9 cellular contexts compared by ENCODE assay signal in genomic region chr10:119737827-119738226, GRCh38. TPM values are rescaled to one million over a fixed set of nuclear protein-coding genes. Genes with fewer than 3 reads are reported as not detected.
A peak's percentile ranks its signal among the peaks of the same experiment; 100 is the strongest.
DNase-seq lines count a peak whose midpoint lies in the region; ATAC-seq, FAIRE-seq and TF ChIP-seq lines count a peak whose summit lies in the region.
"Had no signal": no experiment of that assay in that cellular context is flagged by ENCODE, and none has a peak within 500 bp of the region (broad histone marks: within the 10 kb centered on the region; RNA-seq: fewer than 3 reads in every experiment).

No MANE protein-coding gene starts in this region.

- H3K9ac ChIP-seq in endothelial cell of umbilical vein (replicated peaks; ENCODE audit: extremely low read depth, insufficient read depth, low read length) (peak overlapping the region; percentile 18), trophoblast cell (ENCODE audit: low read length) (no peak overlapping the region)

- H2BK12ac ChIP-seq in trophoblast cell (ENCODE audit: low read length), result no peak overlapping the region

- H2AFZ ChIP-seq in endothelial cell of umbilical vein (ENCODE audit: low read depth, low read length), result peak overlapping the region; percentile 23
- no peak overlapping the region for H2AFZ ChIP-seq in trophoblast cell (ENCODE audit: insufficient read depth, low read length, poor library complexity)

- TF ChIP-seq POLR2A in endothelial cell of umbilical vein (IDR thresholded peaks at IDR 0.05; ENCODE audit: low read depth, low read length), result no peak

- no peaks in the 10 kb centered on the region for H3K79me1 ChIP-seq in trophoblast cell (ENCODE audit: low read length)

- no peak overlapping the region for H2BK5ac ChIP-seq in trophoblast cell (ENCODE audit: low read depth, low read length, poor library complexity)

- H3K4me3 Mint-ChIP-seq in activated CD8-positive, alpha-beta memory T cell treated with anti-CD3 and anti-CD28 coated beads, Interleukin-2, amount 10 ng/mL, durations not matched to agents 7 days and 5 days, result no peak overlapping the region

- peaks cover 24% of the 10 kb centered on the region for H3K4me1 ChIP-seq in endothelial cell of umbilical vein (ENCODE audit: control insufficient read depth, extremely low read depth, insufficient read depth, low read length)
- peaks cover 9 to 13% of the 10 kb centered on the region in 2 experiments for H3K4me1 ChIP-seq in trophoblast cell (ENCODE audit: control insufficient read depth in 1 of 2, insufficient read depth in 2 of 2, low read length in 2 of 2)

- no peak for ATAC-seq in HG03457 (IDR thresholded peaks at IDR 0.05; ENCODE audit: unreplicated experiment)
- no peak for ATAC-seq in activated CD8-positive, alpha-beta memory T cell treated with anti-CD3 and anti-CD28 coated beads, Interleukin-2, amount 10 ng/mL, durations not matched to agents 7 days and 5 days

- no peaks in the 10 kb centered on the region for H3K36me3 Mint-ChIP-seq in activated CD8-positive, alpha-beta memory T cell treated with anti-CD3 and anti-CD28 coated beads, Interleukin-2, amount 10 ng/mL, durations not matched to agents 7 days and 5 days
- H3K36me3 Mint-ChIP-seq: naive B cell had no signal

- dilution Hi-C loops in endothelial cell of umbilical vein (cut with MboI; ENCODE audit: extremely low pct_ligation_motif_present, low sequenced_read_pairs), result no loop called here

- WGBS in trophoblast cell (ENCODE audit: extremely low coverage, insufficient coverage, insufficient read length), result no CpG with 5 or more reads among the region's 1 CpG

- no peaks in the 10 kb centered on the region for H3K9me3 ChIP-seq in endothelial cell of umbilical vein (replicated peaks; ENCODE audit: control insufficient read depth, insufficient read depth, low read length)
- no peaks in the 10 kb centered on the region for H3K9me3 ChIP-seq in trophoblast cell (ENCODE audit: insufficient read depth, low read depth, low read length)

- no peak overlapping the region for H3K23ac ChIP-seq in trophoblast cell (ENCODE audit: low read length)

- H3K4ac ChIP-seq in trophoblast cell (ENCODE audit: low read depth, low read length), result no peak overlapping the region

- H3K79me2 ChIP-seq in endothelial cell of umbilical vein (ENCODE audit: control insufficient read depth, insufficient read depth, low read length) (peaks cover 46% of the 10 kb centered on the region), trophoblast cell (ENCODE audit: control insufficient read depth, insufficient read depth, low read length, poor library complexity) (peaks cover 6% of the 10 kb centered on the region)

- DNase-seq in GM03348 (ENCODE audit: low spot score), result peak; percentile 83
- DNase-seq in NCI-H82 treated with DMSO at 0.1 percent for 48 hours (lab: John Stamatoyannopoulos, UW; ENCODE audit: unreplicated experiment), result peak; percentile 48
- peak; percentile 94 for DNase-seq in endothelial cell of umbilical vein (ENCODE audit: low read depth, low spot score)
- peak; percentile 70 to 80 for DNase-seq in trophoblast cell
- DNase-seq in SIG-M5 treated with dmso at 0.1 percent for 504 hours (lab: John Stamatoyannopoulos, UW; ENCODE audit: unreplicated experiment), result no peak
- no peak for DNase-seq in activated CD8-positive, alpha-beta memory T cell treated with anti-CD3 and anti-CD28 coated beads, Interleukin-2, amount 10 ng/mL, durations not matched to agents 7 days and 5 days
- no peak for DNase-seq in activated CD4-positive, CD25-positive, alpha-beta regulatory T cell treated with anti-CD3 and anti-CD28 coated beads, Interleukin-2, amount 50 U/mL, for 72 hours
- DNase-seq: naive B cell had no signal

- FAIRE-seq in endothelial cell of umbilical vein (lab: Jason Lieb, UNC), result peak; percentile 88

- H2BK120ac ChIP-seq in trophoblast cell (ENCODE audit: insufficient read depth, low read length, poor library complexity), result no peak overlapping the region

- H3K27ac Mint-ChIP-seq in activated CD8-positive, alpha-beta memory T cell treated with anti-CD3 and anti-CD28 coated beads, Interleukin-2, amount 10 ng/mL, durations not matched to agents 7 days and 5 days, result no peak overlapping the region

- no peak overlapping the region for H3K14ac ChIP-seq in trophoblast cell (ENCODE audit: low read length)

- no peaks in the 10 kb centered on the region for H3K9me3 Mint-ChIP-seq in activated CD8-positive, alpha-beta memory T cell treated with anti-CD3 and anti-CD28 coated beads, Interleukin-2, amount 10 ng/mL, durations not matched to agents 7 days and 5 days (ENCODE audit: low read depth)
- H3K9me3 Mint-ChIP-seq: naive B cell had no signal

- no peak overlapping the region for H2AK5ac ChIP-seq in trophoblast cell (ENCODE audit: low read length)

- H3K4me1 Mint-ChIP-seq in activated CD8-positive, alpha-beta memory T cell treated with anti-CD3 and anti-CD28 coated beads, Interleukin-2, amount 10 ng/mL, durations not matched to agents 7 days and 5 days, result peaks cover 18% of the 10 kb centered on the region

- intact Hi-C loops in endothelial cell of umbilical vein (cut with micrococcal nuclease), result loop anchor here (1.0 kb wide), 2 partner anchors 12 to 52 kb away; partner anchors contain the start of gene INPP5F

- no peaks in the 10 kb centered on the region for H4K20me1 ChIP-seq in endothelial cell of umbilical vein (replicated peaks; ENCODE audit: control insufficient read depth, extremely low read depth, insufficient read depth, low read length)

- H3K27me3 Mint-ChIP-seq in activated CD8-positive, alpha-beta memory T cell treated with anti-CD3 and anti-CD28 coated beads, Interleukin-2, amount 10 ng/mL, durations not matched to agents 7 days and 5 days, result no peaks in the 10 kb centered on the region
- H3K27me3 Mint-ChIP-seq: naive B cell had no signal

- BruUV-seq in endothelial cell of umbilical vein (replicated peaks; lab: Mats Ljungman, UMichigan), result no TSS peak

- H3K36me3 ChIP-seq in endothelial cell of umbilical vein (ENCODE audit: control insufficient read depth in 2 of 2, extremely low read depth in 1 of 2, insufficient read depth in 2 of 2, low read length in 2 of 2), result no peaks in the 10 kb centered on the region
- no peaks in the 10 kb centered on the region for H3K36me3 ChIP-seq in trophoblast cell (ENCODE audit: control insufficient read depth in 1 of 2, insufficient read depth in 2 of 2, low read length in 2 of 2)

- no peak overlapping the region for H3K18ac ChIP-seq in trophoblast cell (ENCODE audit: low read length)

- no peaks in the 10 kb centered on the region for H3K9me1 ChIP-seq in endothelial cell of umbilical vein (replicated peaks; ENCODE audit: control insufficient read depth, extremely low read depth, insufficient read depth, low read length)

- H3K27ac ChIP-seq in endothelial cell of umbilical vein (ENCODE audit: insufficient read depth, low read depth, low read length), result peak overlapping the region; percentile 62
- H3K27ac ChIP-seq in trophoblast cell (ENCODE audit: low read depth, low read length), result no peak overlapping the region

- no peak for TF ChIP-seq CTCF in endothelial cell of umbilical vein (IDR thresholded peaks at IDR 0.05; ENCODE audit: extremely low read depth in 1 of 2, insufficient read depth in 1 of 2, low read depth in 1 of 2, low read length in 2 of 2)

- H4K91ac ChIP-seq in trophoblast cell (ENCODE audit: low read depth, low read length), result no peak overlapping the region

- CTCF ChIA-PET in endothelial cell of umbilical vein (lab: Charles Lee), result interaction anchor here (0.9 to 2.7 kb wide), 8 partner anchors 9 to 123 kb away, joined by 4 to 25 read pairs (median 6); partner anchors contain the start of gene INPP5F
- CTCF ChIA-PET in activated CD8-positive, alpha-beta memory T cell treated with anti-CD3 and anti-CD28 coated beads, Interleukin-2, amount 10 ng/mL, durations not matched to agents 7 days and 5 days (lab: Charles Lee), result interaction anchor here (1.1 to 1.8 kb wide), 5 partner anchors 10 to 52 kb away, joined by 3 to 10 read pairs (median 6); partner anchors contain the start of gene INPP5F

- no peak overlapping the region for H4K8ac ChIP-seq in trophoblast cell (ENCODE audit: low read depth, low read length)

- H3K4me2 ChIP-seq in endothelial cell of umbilical vein (ENCODE audit: insufficient read depth, low read length), result peak overlapping the region; percentile 84
- H3K4me2 ChIP-seq in trophoblast cell (ENCODE audit: low read length), result no peak overlapping the region

- POLR2A ChIA-PET in endothelial cell of umbilical vein (lab: Charles Lee), result interaction anchor here (0.7 to 1.5 kb wide), 5 partner anchors 12 to 87 kb away, joined by 3 to 8 read pairs (median 4); partner anchors contain the start of genes BAG3 and INPP5F

- no peak overlapping the region for H4K12ac ChIP-seq in trophoblast cell (ENCODE audit: low read depth, low read length)

- H3K27me3 ChIP-seq in endothelial cell of umbilical vein (ENCODE audit: control insufficient read depth in 2 of 2, insufficient read depth in 2 of 2, low read length in 2 of 2) (no peaks in the 10 kb centered on the region), trophoblast cell (ENCODE audit: insufficient read depth, low read length) (no peaks in the 10 kb centered on the region)

- H3K4me3 ChIP-seq in endothelial cell of umbilical vein (replicated peaks in 1 of 3; ENCODE audit: insufficient read depth in 1 of 3, low read depth in 1 of 3, low read length in 3 of 3), result peak overlapping the region in 1 of 3 experiments; percentile 31
- H3K4me3 ChIP-seq in trophoblast cell (ENCODE audit: low read depth, low read length), result no peak overlapping the region

TF ChIP-seq in endothelial cell of umbilical vein, 7 proteins besides CTCF, POLR2A, EP300 and RAD21 (continues in another document):
- TF ChIP-seq POLR2AphosphoS5 (IDR thresholded peaks at IDR 0.05; ENCODE audit: insufficient read depth, low read depth, low read length) (no peak), JUN (IDR thresholded peaks at IDR 0.05; ENCODE audit: borderline replicate concordance, insufficient read depth, insufficient read length, low read depth) (peak; percentile 90), MAX (IDR thresholded peaks at IDR 0.05; ENCODE audit: insufficient read depth, insufficient read length) (no peak)

RNA-seq across cellular contexts. Expression of gene INPP5F, which starts 12.0 kb away (rescaled TPM):
- 20.3 and 26.6 TPM in 2 replicates for total RNA-seq in endothelial cell of umbilical vein
- polyA plus RNA-seq in endothelial cell of umbilical vein, result 4.5 and 6.1 TPM in 2 replicates
- polyA plus RNA-seq in endothelial cell of umbilical vein (2011; cell fraction: cytosol; rRNA removed), result 6.6 and 8.2 TPM in 2 replicates
- polyA plus RNA-seq in endothelial cell of umbilical vein (2011; cell fraction: nucleus; rRNA removed), result 13.1 and 14.7 TPM in 2 replicates
- polyA plus RNA-seq in endothelial cell of umbilical vein (2012), result 28.5 and 29.7 TPM in 2 replicates
- polyA minus RNA-seq in endothelial cell of umbilical vein, result 12.2 and 12.4 TPM in 2 replicates
- 2.0 TPM for polyA minus RNA-seq in endothelial cell of umbilical vein (2011; cell fraction: cytosol; rRNA and poly(A)+ RNA removed)
- 12.6 and 34.8 TPM in 2 replicates for polyA minus RNA-seq in endothelial cell of umbilical vein (2011; cell fraction: nucleus; rRNA and poly(A)+ RNA removed)
- polyA plus RNA-seq in trophoblast cell (2013), result 62.9 and 65.6 TPM in 2 replicates
- 10 to 100 TPM; 17.4 to 32.0 TPM for total RNA-seq in activated CD8-positive, alpha-beta memory T cell treated with anti-CD3 and anti-CD28 coated beads, Interleukin-2, amount 10 ng/mL, durations not matched to agents 7 days and 5 days

Comparison
In these comparisons a context has a peak if more than half of its experiments do, and no peak if none do; other contexts are left out.
1. DNase-seq: peak in GM03348 (single experiment), NCI-H82 treated with DMSO at 0.1 percent for 48 hours (single experiment), endothelial cell of umbilical vein (single experiment) and trophoblast cell (2 of 2); none in SIG-M5 treated with dmso at 0.1 percent for 504 hours (single experiment), activated CD8-positive, alpha-beta memory T cell treated with anti-CD3 and anti-CD28 coated beads, Interleukin-2, amount 10 ng/mL, durations not matched to agents 7 days and 5 days (single experiment) and activated CD4-positive, CD25-positive, alpha-beta regulatory T cell treated with anti-CD3 and anti-CD28 coated beads, Interleukin-2, amount 50 U/mL, for 72 hours (single experiment).